In the genomic region with DNA sequence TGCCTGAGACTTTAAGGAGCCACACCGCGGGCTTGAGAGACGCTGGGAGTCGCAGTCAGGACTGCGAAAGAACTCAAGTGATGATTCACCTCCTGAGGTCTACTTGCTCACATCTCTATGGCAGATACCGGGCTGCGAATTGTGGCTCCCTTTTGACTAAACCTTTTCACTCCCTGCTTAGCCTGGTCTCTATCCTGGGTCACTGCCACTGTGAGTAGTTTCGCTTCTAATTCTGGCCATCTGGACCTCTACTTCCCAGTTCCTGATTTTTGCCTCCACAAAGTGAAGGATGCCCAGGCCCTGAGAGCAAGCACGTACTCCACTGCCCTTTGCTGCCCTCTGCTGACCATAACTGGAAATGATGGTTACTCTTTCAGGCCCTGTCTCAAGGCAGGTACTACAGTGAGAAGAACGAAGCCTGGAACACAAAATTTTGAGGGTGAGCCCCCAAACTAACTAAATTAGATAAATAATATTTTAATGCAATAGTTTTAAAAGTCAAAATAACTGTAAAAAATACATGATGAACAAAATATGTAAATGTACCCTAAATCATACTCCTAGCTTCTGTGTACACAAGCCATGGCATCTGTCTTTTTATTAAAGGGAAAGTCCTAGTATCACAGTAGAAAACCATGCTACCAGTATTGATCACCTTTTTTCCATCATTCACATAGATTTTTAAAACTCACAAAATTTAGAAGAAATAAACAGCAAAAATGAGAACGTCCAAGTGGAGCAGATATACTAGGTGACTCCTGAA, we compare ENCODE assay signal across 8 cellular contexts. TPM values are rescaled to one million over a fixed set of nuclear protein-coding genes. Genes with fewer than 3 reads are reported as not detected.
DNase-seq lines count a peak whose midpoint lies in the region; ATAC-seq and TF ChIP-seq lines count a peak whose summit lies in the region.

No MANE protein-coding gene starts in this region.

- no peaks in the 10 kb centered on the region for H3K27me3 ChIP-seq in right lobe of liver

- TF ChIP-seq POLR2A in right lobe of liver (IDR thresholded peaks at IDR 0.05), result no peak

- peaks cover 2% of the 10 kb centered on the region for H3K36me3 Mint-ChIP-seq in activated CD4-positive, alpha-beta T cell treated with anti-CD3 and anti-CD28 coated beads, Interleukin-2, amount 10 ng/mL, durations not matched to agents 7 days and 5 days (ENCODE audit: low read depth)
- H3K36me3 Mint-ChIP-seq in dendritic cell treated with granulocyte-macrophage colony-stimulating factor and Interleukin-4, amounts not matched to agents 40 ng/mL and 50 ng/mL, for 4 days (ENCODE audit: low read depth), result no peaks in the 10 kb centered on the region

- H3K36me3 ChIP-seq in right lobe of liver, result no peaks in the 10 kb centered on the region

- no peaks in the 10 kb centered on the region for H3K9me3 Mint-ChIP-seq in activated CD4-positive, alpha-beta T cell treated with anti-CD3 and anti-CD28 coated beads, Interleukin-2, amount 10 ng/mL, durations not matched to agents 7 days and 5 days
- no peaks in the 10 kb centered on the region for H3K9me3 Mint-ChIP-seq in dendritic cell treated with granulocyte-macrophage colony-stimulating factor and Interleukin-4, amounts not matched to agents 40 ng/mL and 50 ng/mL, for 4 days

- no peak overlapping the region for H3K27ac Mint-ChIP-seq in activated CD4-positive, alpha-beta T cell treated with anti-CD3 and anti-CD28 coated beads, Interleukin-2, amount 10 ng/mL, durations not matched to agents 7 days and 5 days
- no peak overlapping the region for H3K27ac Mint-ChIP-seq in dendritic cell treated with granulocyte-macrophage colony-stimulating factor and Interleukin-4, amounts not matched to agents 40 ng/mL and 50 ng/mL, for 4 days

- H3K27me3 Mint-ChIP-seq in activated CD4-positive, alpha-beta T cell treated with anti-CD3 and anti-CD28 coated beads, Interleukin-2, amount 10 ng/mL, durations not matched to agents 7 days and 5 days, result no peaks in the 10 kb centered on the region
- no peaks in the 10 kb centered on the region for H3K27me3 Mint-ChIP-seq in dendritic cell treated with granulocyte-macrophage colony-stimulating factor and Interleukin-4, amounts not matched to agents 40 ng/mL and 50 ng/mL, for 4 days

- POLR2A ChIA-PET in activated CD4-positive, alpha-beta T cell treated with anti-CD3 and anti-CD28 coated beads, Interleukin-2, amount 10 ng/mL, durations not matched to agents 7 days and 5 days (lab: Charles Lee), result no interaction called here

- TF ChIP-seq CTCF in right lobe of liver (IDR thresholded peaks at IDR 0.05), result peak; percentile 67 to 89 (median 83)

- no peak overlapping the region for H3K27ac ChIP-seq in right lobe of liver

- H3K4me1 Mint-ChIP-seq in activated CD4-positive, alpha-beta T cell treated with anti-CD3 and anti-CD28 coated beads, Interleukin-2, amount 10 ng/mL, durations not matched to agents 7 days and 5 days, result peaks cover 2% of the 10 kb centered on the region
- H3K4me1 Mint-ChIP-seq in dendritic cell treated with granulocyte-macrophage colony-stimulating factor and Interleukin-4, amounts not matched to agents 40 ng/mL and 50 ng/mL, for 4 days (ENCODE audit: low read depth), result peaks cover 11% of the 10 kb centered on the region

- DNase-seq in Ammon's horn (ENCODE audit: low spot score) (peak; percentile 93), NCI-H460 (ENCODE audit: extremely low read depth, low read depth) (peak; percentile 65), right lobe of liver (peak in 2 of 3 donors; percentile 58 to 72)
- peak; percentile 81 for DNase-seq in activated CD4-positive, alpha-beta T cell treated with anti-CD3 and anti-CD28 coated beads, Interleukin-2, amount 10 ng/mL, durations not matched to agents 7 days and 5 days
- peak; percentile 78 for DNase-seq in stimulated activated CD4-positive, alpha-beta T cell treated with anti-CD3 and anti-CD28 coated beads, Interleukin-4, amount 100 ng/mL, for 24 hours

- H3K4me3 ChIP-seq in right lobe of liver, result no peak overlapping the region

- H3K4me1 ChIP-seq in right lobe of liver, result no peaks in the 10 kb centered on the region

- H3K4me3 Mint-ChIP-seq in activated CD4-positive, alpha-beta T cell treated with anti-CD3 and anti-CD28 coated beads, Interleukin-2, amount 10 ng/mL, durations not matched to agents 7 days and 5 days, result no peak overlapping the region
- H3K4me3 Mint-ChIP-seq in dendritic cell treated with granulocyte-macrophage colony-stimulating factor and Interleukin-4, amounts not matched to agents 40 ng/mL and 50 ng/mL, for 4 days, result peak overlapping the region; percentile 51

- CTCF ChIA-PET in activated CD4-positive, alpha-beta T cell treated with anti-CD3 and anti-CD28 coated beads, Interleukin-2, amount 10 ng/mL, durations not matched to agents 7 days and 5 days (lab: Charles Lee), result interaction anchor here (0.6 kb wide), 1 partner anchor 14 kb away, joined by 4 read pairs; no protein-coding TSS in a partner anchor

- 26% methylated on average over 8 of the region's 11 CpGs for WGBS in right lobe of liver (ENCODE audit: insufficient coverage, low coverage, low lambda C conversion rate, missing lambda C conversion rate)

- intact Hi-C loops in dendritic cell treated with granulocyte-macrophage colony-stimulating factor and Interleukin-4, amounts not matched to agents 40 ng/mL and 50 ng/mL, for 4 days (cut with micrococcal nuclease), result loop anchor here (1.0 to 5.0 kb wide), 4 partner anchors 422 to 1068 kb away; a partner anchor contains a TSS
- intact Hi-C loops in right lobe of liver (cut with DNase I), result loop anchor here in 1 of 2 donors (5.0 kb wide), 1 partner anchor 493 kb away; no protein-coding TSS in a partner anchor

- ATAC-seq in GM18907 (IDR thresholded peaks at IDR 0.05; ENCODE audit: unreplicated experiment), result peak; percentile 94
- peak; percentile 88 for ATAC-seq in HG03135 (IDR thresholded peaks at IDR 0.05; ENCODE audit: unreplicated experiment)
- peak; percentile 99 to 100 (median 100) for ATAC-seq in right lobe of liver

- H3K9me3 ChIP-seq in right lobe of liver, result no peaks in the 10 kb centered on the region

RNA-seq across cellular contexts. Expression of a gene that starts 16.7 kb away (rescaled TPM):
- 56.8 and 56.9 TPM in 2 replicates for total RNA-seq in NCI-H460 (2014; rRNA removed; shearing (Covaris generic))
- polyA plus RNA-seq in NCI-H460 (2014; cell fraction: nucleus; rRNA removed), result 43.9 and 77.4 TPM in 2 replicates
- 10 to 100 TPM; 51.9 to 60.5 TPM for total RNA-seq in activated CD4-positive, alpha-beta T cell treated with anti-CD3 and anti-CD28 coated beads, Interleukin-2, amount 10 ng/mL, durations not matched to agents 7 days and 5 days
- 1 to 10 TPM in 3 of 6 experiments, under 1 TPM in 3; 0.86 to 1.5 (median 1.1) TPM for total RNA-seq in right lobe of liver

Comparison
In these comparisons a context has a peak if more than half of its experiments do, and no peak if none do; other contexts are left out.
1. RNA of a gene that starts 16.7 kb away (total RNA-seq): 51.9 to 60.5 TPM in activated CD4-positive, alpha-beta T cell treated with anti-CD3 and anti-CD28 coated beads, Interleukin-2, amount 10 ng/mL, durations not matched to agents 7 days and 5 days and 56.8 to 56.9 TPM in NCI-H460; 0.86 to 1.5 TPM in right lobe of liver; every median in the first group is over 10 times any median in the second.
2. Peak in every context shown above with its lines, with median percentiles within 50 percentile points of each other: DNase-seq and ATAC-seq.